9 cellular contexts compared by ENCODE assay signal in genomic region chr2:66440692-66441091, GRCh38. TPM values are rescaled to one million over a fixed set of nuclear protein-coding genes. Genes with fewer than 3 reads are reported as not detected.
DNase-seq lines count a peak whose midpoint lies in the region; ATAC-seq and TF ChIP-seq lines count a peak whose summit lies in the region.
"Had no signal": no experiment of that assay in that cellular context is flagged by ENCODE, and none has a peak within 500 bp of the region (broad histone marks: within the 10 kb centered on the region; RNA-seq: fewer than 3 reads in every experiment).

No MANE protein-coding gene starts in this region.

- TF ChIP-seq EP300 in neural cell (conservative IDR thresholded peaks at IDR 0.05; ENCODE audit: poor library complexity, severe bottlenecking) = no peak

- peak overlapping the region; percentile 99 for H3K4me2 ChIP-seq in fibroblast of lung (ENCODE audit: extremely low read depth, insufficient read depth, low read length)
- peak overlapping the region; percentile 11 for H3K4me2 ChIP-seq in neural cell (ENCODE audit: low read length)

- TF ChIP-seq RAD21 in neural cell (conservative IDR thresholded peaks at IDR 0.05) = no peak

- H3K9ac ChIP-seq in SK-N-MC (ENCODE audit: insufficient read length) = peak overlapping the region; percentile 99
- H3K9ac ChIP-seq in fibroblast of lung (ENCODE audit: insufficient read depth, low read length) = peak overlapping the region; percentile 60
- H3K9ac ChIP-seq in neural cell (ENCODE audit: low read length) = peak overlapping the region; percentile 96

- no peaks in the 10 kb centered on the region for H3K9me3 ChIP-seq in SK-N-MC (ENCODE audit: low read depth, low read length)
- no peaks in the 10 kb centered on the region for H3K9me3 ChIP-seq in fibroblast of lung (ENCODE audit: control insufficient read depth, insufficient read depth, low read depth, low read length)
- H3K9me3 ChIP-seq in neural cell (ENCODE audit: low read length) = no peaks in the 10 kb centered on the region
- no peaks in the 10 kb centered on the region for H3K9me3 ChIP-seq in upper lobe of right lung

- ATAC-seq in upper lobe of right lung = no peak

- H2AFZ ChIP-seq in fibroblast of lung (ENCODE audit: low read length) = no peak overlapping the region
- H2AFZ ChIP-seq in neural cell (ENCODE audit: low read depth, low read length) = no peak overlapping the region

- H3F3A ChIP-seq in neural cell (ENCODE audit: insufficient read depth, low read length, poor library complexity, severe bottlenecking) = peaks cover 2% of the 10 kb centered on the region

- H4K20me1 ChIP-seq in fibroblast of lung (ENCODE audit: control insufficient read depth, extremely low read depth, insufficient read depth, low read length) = no peaks in the 10 kb centered on the region
- H4K20me1 ChIP-seq in neural cell (ENCODE audit: insufficient read depth) = no peaks in the 10 kb centered on the region

- peak overlapping the region; percentile 82 for H3K4me3 ChIP-seq in SK-N-MC
- peak overlapping the region; percentile 67 to 100 (median 87) for H3K4me3 ChIP-seq in fibroblast of lung (replicated peaks in 1 of 4; ENCODE audit: control extremely low read depth in 1 of 4, insufficient read depth in 1 of 4, low read depth in 3 of 4, low read length in 4 of 4)
- peak overlapping the region; percentile 86 for H3K4me3 ChIP-seq in neural cell (ENCODE audit: low read length)
- H3K4me3 ChIP-seq in upper lobe of right lung = peak overlapping the region; percentile 67

- no peaks in the 10 kb centered on the region for H3K27me3 ChIP-seq in fibroblast of lung (ENCODE audit: control insufficient read depth, insufficient read depth, low read length)
- peaks cover 17% of the 10 kb centered on the region for H3K27me3 ChIP-seq in neural cell (ENCODE audit: insufficient read depth, low read depth, low read length)
- peaks cover 39% of the 10 kb centered on the region for H3K27me3 ChIP-seq in upper lobe of right lung

- peaks cover 96% of the 10 kb centered on the region for H3K36me3 ChIP-seq in SK-N-MC (ENCODE audit: insufficient read depth, low read length)
- peaks cover 15% of the 10 kb centered on the region for H3K36me3 ChIP-seq in fibroblast of lung (ENCODE audit: control insufficient read depth, insufficient read depth, low read length)
- H3K36me3 ChIP-seq in neural cell (ENCODE audit: insufficient read depth, low read length) = no peaks in the 10 kb centered on the region
- H3K36me3 ChIP-seq in upper lobe of right lung = peaks cover 8% of the 10 kb centered on the region

- H3K27ac ChIP-seq in SK-N-MC (peak overlapping the region; percentile 100), fibroblast of lung (ENCODE audit: insufficient read depth, low read length) (peak overlapping the region; percentile 93), neural cell (ENCODE audit: low read length) (no peak overlapping the region), upper lobe of right lung (peak overlapping the region; percentile 93)

- H3K4me1 ChIP-seq in fibroblast of lung (ENCODE audit: control insufficient read depth, extremely low read depth, insufficient read depth, low read length) = no peaks in the 10 kb centered on the region
- H3K4me1 ChIP-seq in upper lobe of right lung = no peaks in the 10 kb centered on the region

- DNase-seq in SK-N-MC (ENCODE audit: low read depth, low spot score) (no peak), fibroblast of lung (ENCODE audit: low read depth in 2 of 2) (peak in 1 of 2 donors; percentile 70), upper lobe of right lung (no peak), NCI-H1436 treated with DMSO at 0.1 percent for 48 hours (lab: John Stamatoyannopoulos, UW) (no peak), cortex of kidney (lab: John Stamatoyannopoulos, UW) (no peak), globus pallidus (ENCODE audit: low spot score) (no peak)
- DNase-seq: NCI-H2029 treated with DMSO at 0.1 percent for 48 hours, T-helper 2 cell had no signal

- intact Hi-C loops in upper lobe of right lung (cut with DNase I) = loop anchor here (10.0 kb wide), 1 partner anchor 254 kb away; no protein-coding TSS in a partner anchor

- H3K79me2 ChIP-seq in fibroblast of lung (ENCODE audit: control insufficient read depth, insufficient read depth, low read length) (peaks cover 100% of the 10 kb centered on the region), neural cell (replicated peaks; ENCODE audit: insufficient read depth, low read length) (peaks cover 100% of the 10 kb centered on the region)

- no peak for TF ChIP-seq CTCF in fibroblast of lung (conservative IDR thresholded peaks at IDR 0.05 in 1 of 2, IDR thresholded peaks at IDR 0.05 in 1 of 2; ENCODE audit: low read depth in 1 of 2, low read length in 2 of 2)
- no peak for TF ChIP-seq CTCF in neural cell (IDR thresholded peaks at IDR 0.05; ENCODE audit: poor library complexity, severe bottlenecking)
- no peak for TF ChIP-seq CTCF in upper lobe of right lung (IDR thresholded peaks at IDR 0.05)

- no peaks in the 10 kb centered on the region for H3K9me2 ChIP-seq in neural cell (ENCODE audit: insufficient read depth, low read length)

TF ChIP-seq in neural cell, 6 proteins besides CTCF, POLR2A, EP300 and RAD21:
- TF ChIP-seq EZH2 (IDR thresholded peaks at IDR 0.05; ENCODE audit: borderline replicate concordance, insufficient read depth, low read length, poor library complexity, severe bottlenecking) (no peak), MXI1 (conservative IDR thresholded peaks at IDR 0.05; ENCODE audit: poor library complexity, severe bottlenecking) (no peak), POLR2AphosphoS5 (IDR thresholded peaks at IDR 0.05) (no peak), SMC3 (conservative IDR thresholded peaks at IDR 0.05; ENCODE audit: poor library complexity) (no peak), TAF1 (IDR thresholded peaks at IDR 0.05; ENCODE audit: low read depth) (no peak), REST (IDR thresholded peaks at IDR 0.05; ENCODE audit: borderline replicate concordance) (no peak)

RNA-seq across cellular contexts. Expression of gene MEIS1, which starts 5.8 kb away (rescaled TPM):
- 119 and 139 TPM in 2 replicates for total RNA-seq in fibroblast of lung
- 48.3 and 51.6 TPM in 2 replicates for polyA plus RNA-seq in fibroblast of lung
- polyA plus RNA-seq in fibroblast of lung (2012) = 43.2 and 44.1 TPM in 2 replicates
- polyA minus RNA-seq in fibroblast of lung (ENCODE audit: low replicate concordance) = 62.6 and 69.9 TPM in 2 replicates
- polyA plus RNA-seq in neural cell = 40.5 and 46.5 TPM in 2 replicates
- polyA minus RNA-seq in neural cell = 87.2 and 89.4 TPM in 2 replicates
- 48.0 TPM for total RNA-seq in upper lobe of right lung
